In genomic region chr7:30301751-30302150, GRCh38 we compare ENCODE assay signal across 24 cellular contexts.
"Had no signal": no experiment of that assay in that cellular context is flagged by ENCODE, and none has a peak within 500 bp of the region (broad histone marks: within the 10 kb centered on the region; RNA-seq: fewer than 3 reads in every experiment).

No MANE protein-coding gene starts in this region.

- H3K4me3 ChIP-seq: left ventricle myocardium inferior, right atrium auricular region, skin epidermis, tibial nerve had no signal

- H3K27me3 Mint-ChIP-seq: activated CD4-positive, alpha-beta memory T cell treated with anti-CD3 and anti-CD28 coated beads for 36 hours; activated CD4-positive, alpha-beta T cell treated with anti-CD3 and anti-CD28 coated beads for 36 hours; activated CD8-positive, alpha-beta memory T cell treated with anti-CD3 and anti-CD28 coated beads, Interleukin-2, amount 10 ng/mL, durations not matched to agents 7 days and 5 days; activated naive CD8-positive, alpha-beta T cell treated with anti-CD3 and anti-CD28 coated beads, Interleukin-2, amount 50 U/mL, for 24 hours; memory B cell had no signal

- ATAC-seq: activated CD4-positive, alpha-beta T cell treated with anti-CD3 and anti-CD28 coated beads for 36 hours; activated CD8-positive, alpha-beta memory T cell treated with anti-CD3 and anti-CD28 coated beads, Interleukin-2, amount 10 ng/mL, durations not matched to agents 7 days and 5 days; activated naive CD8-positive, alpha-beta T cell treated with anti-CD3 and anti-CD28 coated beads, Interleukin-2, amount 50 U/mL, for 24 hours; natural killer cell had no signal

- H3K27ac Mint-ChIP-seq: activated CD4-positive, alpha-beta memory T cell treated with anti-CD3 and anti-CD28 coated beads for 36 hours; activated CD4-positive, alpha-beta T cell treated with anti-CD3 and anti-CD28 coated beads for 36 hours; activated CD8-positive, alpha-beta memory T cell treated with anti-CD3 and anti-CD28 coated beads, Interleukin-2, amount 10 ng/mL, durations not matched to agents 7 days and 5 days; activated naive CD4-positive, alpha-beta T cell treated with anti-CD3 and anti-CD28 coated beads for 36 hours; activated naive CD8-positive, alpha-beta T cell treated with anti-CD3 and anti-CD28 coated beads, Interleukin-2, amount 50 U/mL, for 24 hours; activated T-helper 2 cell treated with anti-CD3 and anti-CD28 coated beads, Interferon-gamma antibody, Interleukin-2, Interleukin-4, amounts not matched to agents 10 μg/mL and 5 μg/mL and 100 μg/mL, durations not matched to agents 14 hours and 24 hours and 36 hours; memory B cell; natural killer cell had no signal

- DNase-seq: activated CD4-positive, alpha-beta memory T cell treated with anti-CD3 and anti-CD28 coated beads for 36 hours; activated CD4-positive, alpha-beta T cell treated with anti-CD3 and anti-CD28 coated beads for 36 hours; activated CD8-positive, alpha-beta memory T cell treated with anti-CD3 and anti-CD28 coated beads, Interleukin-2, amount 10 ng/mL, durations not matched to agents 7 days and 5 days; activated naive CD4-positive, alpha-beta T cell treated with anti-CD3 and anti-CD28 coated beads for 36 hours; activated naive CD8-positive, alpha-beta T cell treated with anti-CD3 and anti-CD28 coated beads, Interleukin-2, amount 50 U/mL, for 24 hours; activated T-cell treated with anti-CD3 and anti-CD28 coated beads, Interleukin-2, amount 50 U/mL, for 1 hour; aorta; erythroblast; left ventricle myocardium inferior; natural killer cell; nucleus accumbens; stimulated activated CD4-positive, alpha-beta T cell treated with anti-CD3 and anti-CD28 coated beads, Interleukin-4, amount 100 ng/mL, for 4 hours; stimulated activated CD8-positive, alpha-beta memory T cell treated with anti-CD3 and anti-CD28 coated beads, Interleukin-4, amount 100 ng/mL, for 48 hours; stimulated activated naive CD4-positive, alpha-beta T cell treated with Interleukin-2 at 50 U/mL for 16 hours; substantia nigra; T-helper 1 cell; T1000; WERI-Rb-1 had no signal

- H3K9me3 Mint-ChIP-seq: activated CD4-positive, alpha-beta memory T cell treated with anti-CD3 and anti-CD28 coated beads for 36 hours; activated naive CD4-positive, alpha-beta T cell treated with anti-CD3 and anti-CD28 coated beads for 36 hours; activated naive CD8-positive, alpha-beta T cell treated with anti-CD3 and anti-CD28 coated beads, Interleukin-2, amount 50 U/mL, for 24 hours; activated T-helper 2 cell treated with anti-CD3 and anti-CD28 coated beads, Interferon-gamma antibody, Interleukin-2, Interleukin-4, amounts not matched to agents 10 μg/mL and 5 μg/mL and 100 μg/mL, durations not matched to agents 14 hours and 24 hours and 36 hours; memory B cell; natural killer cell had no signal

- H3K4me3 Mint-ChIP-seq: activated CD4-positive, alpha-beta memory T cell treated with anti-CD3 and anti-CD28 coated beads for 36 hours; activated CD4-positive, alpha-beta T cell treated with anti-CD3 and anti-CD28 coated beads for 36 hours; activated CD8-positive, alpha-beta memory T cell treated with anti-CD3 and anti-CD28 coated beads, Interleukin-2, amount 10 ng/mL, durations not matched to agents 7 days and 5 days; activated naive CD4-positive, alpha-beta T cell treated with anti-CD3 and anti-CD28 coated beads for 36 hours; activated naive CD8-positive, alpha-beta T cell treated with anti-CD3 and anti-CD28 coated beads, Interleukin-2, amount 50 U/mL, for 24 hours; memory B cell; natural killer cell had no signal

- H3K9me3 ChIP-seq: left ventricle myocardium inferior, right atrium auricular region, tibial nerve had no signal

- H3K36me3 Mint-ChIP-seq: activated CD4-positive, alpha-beta memory T cell treated with anti-CD3 and anti-CD28 coated beads for 36 hours; memory B cell; natural killer cell had no signal

- H3K36me3 ChIP-seq: left ventricle myocardium inferior, right atrium auricular region, tibial nerve, WERI-Rb-1 had no signal

- FAIRE-seq: islet of Langerhans had no signal

- H3K27me3 ChIP-seq: right atrium auricular region, tibial nerve had no signal

- H3K27ac ChIP-seq: left ventricle myocardium inferior, right atrium auricular region, skin epidermis, tibial nerve, WERI-Rb-1 had no signal
